ENCODE assay signal across 8 cellular contexts in the genomic region with DNA sequence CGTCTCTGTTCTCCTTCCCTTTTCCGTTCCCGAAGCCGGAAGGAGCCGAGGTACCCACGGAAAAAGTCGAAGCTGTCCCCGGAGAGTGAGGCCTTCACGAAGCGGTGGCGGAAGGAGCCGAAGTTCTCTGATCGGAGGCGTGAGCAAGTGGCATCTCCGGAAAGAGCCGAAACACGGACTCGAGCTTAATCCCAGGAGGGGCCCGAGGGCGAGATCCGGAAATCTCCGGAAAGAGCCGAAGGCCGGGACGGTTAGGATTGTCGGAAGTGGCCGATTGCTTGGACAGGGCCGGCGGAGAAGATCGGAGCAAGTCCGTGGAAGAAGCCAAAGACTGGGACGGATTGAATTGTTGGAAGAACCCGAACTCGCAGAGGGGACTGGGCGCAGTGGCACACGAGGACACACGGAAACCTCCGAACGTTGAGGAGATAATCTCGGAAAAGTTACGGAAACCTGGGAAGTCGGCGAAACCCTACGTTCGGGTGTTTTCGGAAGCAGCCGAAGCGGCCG. TPM values are rescaled to one million over a fixed set of nuclear protein-coding genes. Genes with fewer than 3 reads are reported as not detected.
DNase-seq lines count a peak whose midpoint lies in the region; ATAC-seq lines count a peak whose summit lies in the region.

No MANE protein-coding gene starts in this region.

- peak overlapping the region; percentile 54 for H3K4me2 ChIP-seq in BLaER1

- intact Hi-C loops in dendritic cell treated with granulocyte-macrophage colony-stimulating factor and Interleukin-4, amounts not matched to agents 40 ng/mL and 50 ng/mL, for 4 days (cut with micrococcal nuclease), result loop anchor here (2.0 kb wide), 3 partner anchors 14 to 56 kb away; partner anchors contain the start of genes EPN1, FIZ1 and ZNF580

- peak overlapping the region; percentile 100 for H3K9ac ChIP-seq in BLaER1

- H3K4me3 ChIP-seq in BLaER1, result peak overlapping the region; percentile 87

- H3K27ac Mint-ChIP-seq in dendritic cell treated with granulocyte-macrophage colony-stimulating factor and Interleukin-4, amounts not matched to agents 40 ng/mL and 50 ng/mL, for 4 days, result peak overlapping the region; percentile 96

- H3K4me3 Mint-ChIP-seq in dendritic cell treated with granulocyte-macrophage colony-stimulating factor and Interleukin-4, amounts not matched to agents 40 ng/mL and 50 ng/mL, for 4 days, result peak overlapping the region; percentile 90

- H3K36me3 ChIP-seq in BLaER1, result peaks cover 42% of the 10 kb centered on the region

- no peaks in the 10 kb centered on the region for H3K27me3 ChIP-seq in BLaER1

- H3K9me3 Mint-ChIP-seq in dendritic cell treated with granulocyte-macrophage colony-stimulating factor and Interleukin-4, amounts not matched to agents 40 ng/mL and 50 ng/mL, for 4 days, result no peaks in the 10 kb centered on the region

- no peaks in the 10 kb centered on the region for H3K27me3 Mint-ChIP-seq in dendritic cell treated with granulocyte-macrophage colony-stimulating factor and Interleukin-4, amounts not matched to agents 40 ng/mL and 50 ng/mL, for 4 days

- peak; percentile 59 for ATAC-seq in GM19397 (IDR thresholded peaks at IDR 0.05; ENCODE audit: unreplicated experiment)
- ATAC-seq in HG03558 (IDR thresholded peaks at IDR 0.05; ENCODE audit: extremely low read depth, unreplicated experiment), result peak; percentile 42
- ATAC-seq in left lobe of liver, result peak; percentile 79

- no peaks in the 10 kb centered on the region for H3K9me3 ChIP-seq in BLaER1

- peaks cover 56% of the 10 kb centered on the region for H3K4me1 Mint-ChIP-seq in dendritic cell treated with granulocyte-macrophage colony-stimulating factor and Interleukin-4, amounts not matched to agents 40 ng/mL and 50 ng/mL, for 4 days (ENCODE audit: low read depth)

- peaks cover 77% of the 10 kb centered on the region for H3K36me3 Mint-ChIP-seq in dendritic cell treated with granulocyte-macrophage colony-stimulating factor and Interleukin-4, amounts not matched to agents 40 ng/mL and 50 ng/mL, for 4 days (ENCODE audit: low read depth)

- H3K4me1 ChIP-seq in BLaER1, result peaks cover 52% of the 10 kb centered on the region

- H3K27ac ChIP-seq in BLaER1, result peak overlapping the region; percentile 100

- peaks cover 40% of the 10 kb centered on the region for H4K20me1 ChIP-seq in BLaER1

- peak; percentile 100 for DNase-seq in NCI-H748 (lab: John Stamatoyannopoulos, UW; ENCODE audit: unreplicated experiment)
- DNase-seq in activated CD4-positive, alpha-beta T cell treated with anti-CD3 and anti-CD28 coated beads, Interleukin-2, amount 50 U/mL, for 24 hours (ENCODE audit: low read depth in 1 of 2, low spot score in 1 of 2), result peak; percentile 93 to 98
- DNase-seq in left lobe of liver (ENCODE audit: low spot score), result peak; percentile 100
- peak; percentile 99 for DNase-seq in stimulated activated CD4-positive, alpha-beta T cell treated with anti-CD3 and anti-CD28 coated beads, Interleukin-1b, Interleukin-23, amount 100 ng/mL, for 48 hours

RNA-seq across cellular contexts. Expression of gene U2AF2, which starts 0.5 kb away (rescaled TPM):
- total RNA-seq in left lobe of liver, result 61.7 TPM

RNA-seq across cellular contexts. Expression of gene CCDC106, which starts 6.4 kb away (rescaled TPM):
- total RNA-seq in left lobe of liver, result 13.5 TPM

RNA-seq across cellular contexts. Expression of gene ZNF581, which starts 10.9 kb away (rescaled TPM):
- 6.1 TPM for total RNA-seq in left lobe of liver

RNA-seq across cellular contexts. Expression of gene ZNF580, which starts 13.6 kb away (rescaled TPM):
- 7.5 TPM for total RNA-seq in left lobe of liver

RNA-seq across cellular contexts. Expression of gene EPN1, which starts 20.6 kb away (rescaled TPM):
- 148 TPM for total RNA-seq in left lobe of liver

Comparison
In these comparisons a context has a peak if more than half of its experiments do, and no peak if none do; other contexts are left out.
1. Peak in every context shown above with its lines: DNase-seq, ATAC-seq, H3K4me3 ChIP-seq and H3K27ac ChIP-seq.